In genomic region chr18:6111726-6112125, GRCh38 we compare ENCODE assay signal across 34 cellular contexts.
"Had no signal": no experiment of that assay in that cellular context is flagged by ENCODE, and none has a peak within 500 bp of the region (broad histone marks: within the 10 kb centered on the region; RNA-seq: fewer than 3 reads in every experiment).

No MANE protein-coding gene starts in this region.

- H3K9me3 ChIP-seq: adrenal gland, ascending aorta, body of pancreas, breast epithelium had no signal

- H3K27ac ChIP-seq: adrenal gland, ascending aorta, body of pancreas, brain microvascular endothelial cell, breast epithelium, cardiac muscle cell had no signal

- DNase-seq: activated effector memory CD4-positive, alpha-beta T cell treated with anti-CD3 and anti-CD28 coated beads, Interleukin-2, amount 50 U/mL, for 16 hours; activated effector memory CD4-positive, alpha-beta T cell treated with Interleukin-2 at 50 U/mL for 16 hours; activated gamma-delta T cell; activated gamma-delta T cell treated with Interleukin-2 at 50 U/mL for 16 hours; activated naive CD4-positive, alpha-beta T cell; activated naive CD4-positive, alpha-beta T cell treated with anti-CD3 and anti-CD28 coated beads for 36 hours; activated naive CD4-positive, alpha-beta T cell treated with anti-CD3 and anti-CD28 coated beads, Interleukin-2, amount 10 ng/mL, durations not matched to agents 7 days and 5 days; activated naive CD4-positive, alpha-beta T cell treated with anti-CD3 and anti-CD28 coated beads, Interleukin-2, amount 50 U/mL, for 16 hours; activated naive CD4-positive, alpha-beta T cell treated with Interleukin-2 at 50 U/mL for 16 hours; activated naive CD8-positive, alpha-beta T cell treated with anti-CD3 and anti-CD28 coated beads for 36 hours; activated naive CD8-positive, alpha-beta T cell treated with anti-CD3 and anti-CD28 coated beads, Interleukin-2, amount 10 ng/mL, durations not matched to agents 7 days and 5 days; activated naive CD8-positive, alpha-beta T cell treated with anti-CD3 and anti-CD28 coated beads, Interleukin-2, amount 50 U/mL, for 24 hours; activated T-cell treated with anti-CD3 and anti-CD28 coated beads, Interleukin-2, amount 50 U/mL, for 1 hour; activated T-cell treated with anti-CD3 and anti-CD28 coated beads, Interleukin-2, amount 50 U/mL, for 24 hours; activated T-cell treated with anti-CD3 and anti-CD28 coated beads, Interleukin-2, amount 50 U/mL, for 4 hours; activated T-cell treated with anti-CD3 and anti-CD28 coated beads, Interleukin-2, amount 50 U/mL, for 48 hours; activated T-cell treated with anti-CD3 and anti-CD28 coated beads, Interleukin-2, amount 50 U/mL, for 72 hours; adrenal gland; amniotic stem cell; amygdala; anterior cingulate cortex; aorta; body of pancreas; brain microvascular endothelial cell; caudate nucleus; central memory CD4-positive, alpha-beta T cell; cerebellar nuclear complex had no signal

- H3K36me3 ChIP-seq: adrenal gland, ascending aorta, brain microvascular endothelial cell, breast epithelium, cardiac muscle cell had no signal

- FAIRE-seq: astrocyte, bronchial epithelial cell had no signal

- H3K27me3 ChIP-seq: adrenal gland, ascending aorta, body of pancreas, brain microvascular endothelial cell, breast epithelium, cardiac muscle cell had no signal

- H3K4me1 ChIP-seq: ascending aorta, body of pancreas, breast epithelium had no signal

- H3K4me3 ChIP-seq: adrenal gland, ascending aorta, body of pancreas, breast epithelium, cardiac muscle cell had no signal

- ATAC-seq: activated naive CD4-positive, alpha-beta T cell treated with anti-CD3 and anti-CD28 coated beads, Interleukin-2, amount 50 U/mL, for 72 hours; activated naive CD8-positive, alpha-beta T cell treated with anti-CD3 and anti-CD28 coated beads, Interleukin-2, amount 50 U/mL, for 24 hours; activated T-cell treated with anti-CD3 and anti-CD28 coated beads, Interleukin-2, amount 50 U/mL, for 4 hours; activated T-cell treated with anti-CD3 and anti-CD28 coated beads, Interleukin-2, amount 50 U/mL, for 72 hours; activated T-helper 17 cell treated with anti-CD3 and anti-CD28 coated beads, Interleukin-2, amount 50 U/mL, for 72 hours; body of pancreas had no signal
